Comparison of ENCODE assay signal across 1 cellular context in the genomic region with DNA sequence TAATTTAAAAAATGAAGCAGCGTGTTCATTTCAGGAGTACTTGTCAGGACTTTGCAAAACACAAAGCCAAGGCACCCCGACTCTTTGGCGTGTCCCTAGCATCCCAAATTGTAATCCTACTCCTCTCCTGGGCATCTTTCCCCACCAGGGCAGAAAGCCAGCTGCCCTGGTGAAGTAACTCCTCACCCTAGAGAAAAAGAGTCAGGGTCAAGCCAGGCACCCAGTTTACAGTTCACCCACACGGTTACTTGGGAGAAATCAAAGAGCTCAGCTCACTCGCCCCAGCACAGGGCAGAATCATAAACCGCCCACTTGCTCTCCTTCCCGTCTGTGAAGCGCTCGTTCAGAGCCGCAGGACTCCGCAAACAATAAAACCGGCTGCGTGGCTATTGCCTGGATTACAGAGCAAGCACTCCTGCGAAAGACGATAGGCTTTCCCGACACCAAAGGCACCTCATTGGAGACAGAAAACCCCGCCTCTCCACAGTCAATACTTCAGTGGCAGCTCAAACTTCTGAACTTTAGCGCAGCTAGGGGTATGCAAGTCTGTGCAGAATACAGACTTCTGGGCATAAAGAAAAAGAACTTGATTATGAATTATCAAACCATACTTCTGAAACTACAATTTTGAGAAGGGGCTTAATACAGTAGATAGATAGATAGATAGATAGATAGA.
TF ChIP-seq lines count a peak whose summit lies in the region.

No MANE protein-coding gene starts in this region.

TF ChIP-seq in HepG2, 621 proteins besides CTCF, POLR2A, EP300 and RAD21 (continued from another document and continues in another):
- TF ChIP-seq DMTF1 (CRISPR knock-in tag; IDR thresholded peaks at IDR 0.05) (0 out of 2 replicates have a peak, but pooled peaks have one; percentile 49), FOXP1 (IDR thresholded peaks at IDR 0.05) (no peak), FOXP1 (CRISPR knock-in tag; IDR thresholded peaks at IDR 0.05) (peak; percentile 46; the same call in 1 of the 2 replicates), HDAC2 (CRISPR knock-in tag; IDR thresholded peaks at IDR 0.05) (peak; percentile 84), CBX2 (IDR thresholded peaks at IDR 0.05; ENCODE audit: low read depth, low read length) (no peak), CBX2 (CRISPR knock-in tag; IDR thresholded peaks at IDR 0.05; ENCODE audit: low read depth) (no peak), ZNF136 (CRISPR knock-in tag; IDR thresholded peaks at IDR 0.05; ENCODE audit: low read depth) (peak; percentile 81; the same call in 1 of the 2 replicates), FOXP4 (CRISPR knock-in tag; IDR thresholded peaks at IDR 0.05) (peak; percentile 73; the same call in 1 of the 2 replicates), MEIS1 (CRISPR knock-in tag; IDR thresholded peaks at IDR 0.05; ENCODE audit: borderline replicate concordance) (peak; percentile 89; the same call in 1 of the 2 replicates), JUNB (CRISPR knock-in tag; IDR thresholded peaks at IDR 0.05; ENCODE audit: borderline replicate concordance) (no peak), XBP1 (CRISPR knock-in tag; IDR thresholded peaks at IDR 0.05) (0 out of 2 replicates have a peak, but pooled peaks have one; percentile 30), NR1H2 (CRISPR knock-in tag; IDR thresholded peaks at IDR 0.05; ENCODE audit: borderline replicate concordance, low read depth) (no peak), MNT (IDR thresholded peaks at IDR 0.05) (no peak), RELA (CRISPR knock-in tag; IDR thresholded peaks at IDR 0.05) (no peak), GLI4 (CRISPR knock-in tag; IDR thresholded peaks at IDR 0.05; ENCODE audit: borderline replicate concordance) (0 out of 2 replicates have a peak, but pooled peaks have one; percentile 28), NFATC3 (CRISPR knock-in tag; IDR thresholded peaks at IDR 0.05) (no peak), GTF2F1 (IDR thresholded peaks at IDR 0.05; ENCODE audit: low read length) (peak; percentile 79; the same call in 1 of the 2 replicates), HNRNPL (IDR thresholded peaks at IDR 0.05; ENCODE audit: low read depth, low read length) (no peak), ZNF761 (CRISPR knock-in tag; conservative IDR thresholded peaks at IDR 0.05) (peak; percentile 85), RXRB (CRISPR knock-in tag; IDR thresholded peaks at IDR 0.05; ENCODE audit: borderline replicate concordance) (peak; percentile 68), SP140L (CRISPR knock-in tag; IDR thresholded peaks at IDR 0.05; ENCODE audit: borderline replicate concordance) (peak; percentile 44; the same call in 1 of the 2 replicates), ATM (IDR thresholded peaks at IDR 0.05; ENCODE audit: borderline replicate concordance) (no peak), ZSCAN29 (CRISPR knock-in tag; conservative IDR thresholded peaks at IDR 0.05) (0 out of 2 replicates have a peak, but pooled peaks have one; percentile 38), ZNF564 (CRISPR knock-in tag; IDR thresholded peaks at IDR 0.05) (no peak), GMEB2 (CRISPR knock-in tag; IDR thresholded peaks at IDR 0.05; ENCODE audit: low read depth) (no peak), KLF15 (CRISPR knock-in tag; IDR thresholded peaks at IDR 0.05; ENCODE audit: borderline replicate concordance) (peak; percentile 80; the same call in 1 of the 2 replicates), ZFP36L2 (CRISPR knock-in tag; IDR thresholded peaks at IDR 0.05) (no peak), KDM5B (CRISPR knock-in tag; IDR thresholded peaks at IDR 0.05; ENCODE audit: borderline replicate concordance) (peak; percentile 47; the same call in 1 of the 2 replicates), ZNF24 (IDR thresholded peaks at IDR 0.05) (no peak), WIZ (CRISPR knock-in tag; IDR thresholded peaks at IDR 0.05) (no peak), SETDB1 (CRISPR knock-in tag; IDR thresholded peaks at IDR 0.05; ENCODE audit: borderline replicate concordance) (0 out of 2 replicates have a peak, but pooled peaks have one; percentile 50), ZNF20 (CRISPR knock-in tag; IDR thresholded peaks at IDR 0.05) (0 out of 2 replicates have a peak, but pooled peaks have one; percentile 73), ZZZ3 (CRISPR knock-in tag; IDR thresholded peaks at IDR 0.05; ENCODE audit: borderline replicate concordance) (no peak), RBM22 (optimal IDR thresholded peaks at IDR 0.05; ENCODE audit: low read length) (no peak), ZNF550 (CRISPR knock-in tag; IDR thresholded peaks at IDR 0.05; ENCODE audit: borderline replicate concordance) (no peak), SAFB2 (CRISPR knock-in tag; IDR thresholded peaks at IDR 0.05; ENCODE audit: borderline replicate concordance, low read depth) (no peak; the same call in 1 of the 2 replicates), SMYD3 (CRISPR knock-in tag; IDR thresholded peaks at IDR 0.05) (0 out of 2 replicates have a peak, but pooled peaks have one; percentile 14), ZNF282 (IDR thresholded peaks at IDR 0.05; ENCODE audit: partially characterized antibody) (no peak), RFXAP (CRISPR knock-in tag; IDR thresholded peaks at IDR 0.05; ENCODE audit: borderline replicate concordance) (peak; percentile 81), ZNF746 (CRISPR knock-in tag; IDR thresholded peaks at IDR 0.05) (no peak), GATAD1 (CRISPR knock-in tag; IDR thresholded peaks at IDR 0.05) (peak; percentile 71; the same call in 1 of the 2 replicates), ZNF768 (CRISPR knock-in tag; IDR thresholded peaks at IDR 0.05) (no peak), CENPT (CRISPR knock-in tag; IDR thresholded peaks at IDR 0.05; ENCODE audit: low read depth) (no peak)
- TF ChIP-seq, protein P1, sequence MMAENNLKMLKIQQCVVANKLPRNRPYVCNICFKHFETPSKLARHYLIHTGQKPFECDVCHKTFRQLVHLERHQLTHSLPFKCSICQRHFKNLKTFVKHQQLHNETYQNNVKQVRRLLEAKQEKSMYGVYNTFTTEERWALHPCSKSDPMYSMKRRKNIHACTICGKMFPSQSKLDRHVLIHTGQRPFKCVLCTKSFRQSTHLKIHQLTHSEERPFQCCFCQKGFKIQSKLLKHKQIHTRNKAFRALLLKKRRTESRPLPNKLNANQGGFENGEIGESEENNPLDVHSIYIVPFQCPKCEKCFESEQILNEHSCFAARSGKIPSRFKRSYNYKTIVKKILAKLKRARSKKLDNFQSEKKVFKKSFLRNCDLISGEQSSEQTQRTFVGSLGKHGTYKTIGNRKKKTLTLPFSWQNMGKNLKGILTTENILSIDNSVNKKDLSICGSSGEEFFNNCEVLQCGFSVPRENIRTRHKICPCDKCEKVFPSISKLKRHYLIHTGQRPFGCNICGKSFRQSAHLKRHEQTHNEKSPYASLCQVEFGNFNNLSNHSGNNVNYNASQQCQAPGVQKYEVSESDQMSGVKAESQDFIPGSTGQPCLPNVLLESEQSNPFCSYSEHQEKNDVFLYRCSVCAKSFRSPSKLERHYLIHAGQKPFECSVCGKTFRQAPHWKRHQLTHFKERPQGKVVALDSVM (CRISPR knock-in tag; IDR thresholded peaks at IDR 0.05): no peak
- TF ChIP-seq, protein P2, sequence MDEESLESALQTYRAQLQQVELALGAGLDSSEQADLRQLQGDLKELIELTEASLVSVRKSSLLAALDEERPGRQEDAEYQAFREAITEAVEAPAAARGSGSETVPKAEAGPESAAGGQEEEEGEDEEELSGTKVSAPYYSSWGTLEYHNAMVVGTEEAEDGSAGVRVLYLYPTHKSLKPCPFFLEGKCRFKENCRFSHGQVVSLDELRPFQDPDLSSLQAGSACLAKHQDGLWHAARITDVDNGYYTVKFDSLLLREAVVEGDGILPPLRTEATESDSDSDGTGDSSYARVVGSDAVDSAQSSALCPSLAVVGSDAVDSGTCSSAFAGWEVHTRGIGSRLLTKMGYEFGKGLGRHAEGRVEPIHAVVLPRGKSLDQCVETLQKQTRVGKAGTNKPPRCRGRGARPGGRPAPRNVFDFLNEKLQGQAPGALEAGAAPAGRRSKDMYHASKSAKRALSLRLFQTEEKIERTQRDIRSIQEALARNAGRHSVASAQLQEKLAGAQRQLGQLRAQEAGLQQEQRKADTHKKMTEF (CRISPR knock-in tag; IDR thresholded peaks at IDR 0.05): peak; percentile 81
- TF ChIP-seq, protein P3, sequence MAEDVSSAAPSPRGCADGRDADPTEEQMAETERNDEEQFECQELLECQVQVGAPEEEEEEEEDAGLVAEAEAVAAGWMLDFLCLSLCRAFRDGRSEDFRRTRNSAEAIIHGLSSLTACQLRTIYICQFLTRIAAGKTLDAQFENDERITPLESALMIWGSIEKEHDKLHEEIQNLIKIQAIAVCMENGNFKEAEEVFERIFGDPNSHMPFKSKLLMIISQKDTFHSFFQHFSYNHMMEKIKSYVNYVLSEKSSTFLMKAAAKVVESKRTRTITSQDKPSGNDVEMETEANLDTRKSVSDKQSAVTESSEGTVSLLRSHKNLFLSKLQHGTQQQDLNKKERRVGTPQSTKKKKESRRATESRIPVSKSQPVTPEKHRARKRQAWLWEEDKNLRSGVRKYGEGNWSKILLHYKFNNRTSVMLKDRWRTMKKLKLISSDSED (CRISPR knock-in tag; IDR thresholded peaks at IDR 0.05): no peak
- TF ChIP-seq, protein P4, sequence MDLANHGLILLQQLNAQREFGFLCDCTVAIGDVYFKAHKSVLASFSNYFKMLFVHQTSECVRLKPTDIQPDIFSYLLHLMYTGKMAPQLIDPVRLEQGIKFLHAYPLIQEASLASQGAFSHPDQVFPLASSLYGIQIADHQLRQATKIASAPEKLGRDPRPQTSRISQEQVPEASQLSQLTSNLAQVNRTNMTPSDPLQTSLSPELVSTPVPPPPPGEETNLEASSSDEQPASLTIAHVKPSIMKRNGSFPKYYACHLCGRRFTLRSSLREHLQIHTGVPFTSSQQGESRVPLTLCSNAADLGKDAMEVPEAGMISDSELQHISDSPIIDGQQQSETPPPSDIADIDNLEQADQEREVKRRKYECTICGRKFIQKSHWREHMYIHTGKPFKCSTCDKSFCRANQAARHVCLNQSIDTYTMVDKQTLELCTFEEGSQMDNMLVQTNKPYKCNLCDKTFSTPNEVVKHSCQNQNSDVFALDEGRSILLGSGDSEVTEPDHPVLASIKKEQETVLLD (CRISPR knock-in tag; IDR thresholded peaks at IDR 0.05; ENCODE audit: low read depth): no peak
- TF ChIP-seq, protein P5, sequence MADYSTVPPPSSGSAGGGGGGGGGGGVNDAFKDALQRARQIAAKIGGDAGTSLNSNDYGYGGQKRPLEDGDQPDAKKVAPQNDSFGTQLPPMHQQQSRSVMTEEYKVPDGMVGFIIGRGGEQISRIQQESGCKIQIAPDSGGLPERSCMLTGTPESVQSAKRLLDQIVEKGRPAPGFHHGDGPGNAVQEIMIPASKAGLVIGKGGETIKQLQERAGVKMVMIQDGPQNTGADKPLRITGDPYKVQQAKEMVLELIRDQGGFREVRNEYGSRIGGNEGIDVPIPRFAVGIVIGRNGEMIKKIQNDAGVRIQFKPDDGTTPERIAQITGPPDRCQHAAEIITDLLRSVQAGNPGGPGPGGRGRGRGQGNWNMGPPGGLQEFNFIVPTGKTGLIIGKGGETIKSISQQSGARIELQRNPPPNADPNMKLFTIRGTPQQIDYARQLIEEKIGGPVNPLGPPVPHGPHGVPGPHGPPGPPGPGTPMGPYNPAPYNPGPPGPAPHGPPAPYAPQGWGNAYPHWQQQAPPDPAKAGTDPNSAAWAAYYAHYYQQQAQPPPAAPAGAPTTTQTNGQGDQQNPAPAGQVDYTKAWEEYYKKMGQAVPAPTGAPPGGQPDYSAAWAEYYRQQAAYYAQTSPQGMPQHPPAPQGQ (CRISPR knock-in tag; IDR thresholded peaks at IDR 0.05; ENCODE audit: borderline replicate concordance): no peak
